ENCODE assay signal across 8 cellular contexts in genomic region chr11:65426839-65427690, GRCh38. TPM values are rescaled to one million over a fixed set of nuclear protein-coding genes. Genes with fewer than 3 reads are reported as not detected.
DNase-seq lines count a peak whose midpoint lies in the region; ATAC-seq and TF ChIP-seq lines count a peak whose summit lies in the region.

No MANE protein-coding gene starts in this region.

- H3K27me3 ChIP-seq in SJSA1 (replicated peaks) (no peaks in the 10 kb centered on the region; the same call in 1 of the 2 replicates), breast epithelium (no peaks in the 10 kb centered on the region), left lung (no peaks in the 10 kb centered on the region), stomach smooth muscle (ENCODE audit: control insufficient read depth in 1 of 2, insufficient read depth in 2 of 2, low read length in 2 of 2) (no peaks in the 10 kb centered on the region)

- H3K4me1 ChIP-seq in SJSA1 (replicated peaks) (peaks cover 97% of the 10 kb centered on the region), breast epithelium (peaks cover 0 to 4% of the 10 kb centered on the region in 2 donors), left lung (peaks cover 23 to 55% of the 10 kb centered on the region in 2 donors), stomach smooth muscle (ENCODE audit: control insufficient read depth, insufficient read depth, low read length) (peaks cover 43% of the 10 kb centered on the region)

- intact Hi-C loops in breast epithelium (cut with DNase I; ENCODE audit: low total_unique reads) = no loop called here
- intact Hi-C loops in left lung (cut with DNase I) = no loop called here

- no peak overlapping the region; the same call in 1 of the 2 replicates for H3K4me3 ChIP-seq in SJSA1
- peak overlapping the region; percentile 93 to 96 (median 95) for H3K4me3 ChIP-seq in breast epithelium
- peak overlapping the region; percentile 76 to 80 for H3K4me3 ChIP-seq in left lung
- peak overlapping the region; percentile 89 to 99 for H3K4me3 ChIP-seq in stomach smooth muscle (ENCODE audit: low read length in 2 of 2)

- peak overlapping the region; percentile 86 for H3K27ac ChIP-seq in SJSA1
- peak overlapping the region; percentile 100 for H3K27ac ChIP-seq in breast epithelium
- H3K27ac ChIP-seq in left lung = peak overlapping the region; percentile 99 to 100
- H3K27ac ChIP-seq in stomach smooth muscle (ENCODE audit: low read length) = peak overlapping the region; percentile 100

- TF ChIP-seq POLR2A in GM15510 (IDR thresholded peaks at IDR 0.05; ENCODE audit: borderline replicate concordance, extremely low read depth, insufficient read length) = peak; percentile 68
- TF ChIP-seq POLR2A in breast epithelium (IDR thresholded peaks at IDR 0.05) = no peak

- peak; percentile 72 to 73 for DNase-seq in SJSA1 (ENCODE audit: low read depth in 1 of 2, low spot score in 2 of 2)
- DNase-seq in breast epithelium (ENCODE audit: low spot score in 2 of 2) = peak; percentile 61 to 74
- peak in 1 of 2 donors; percentile 68 for DNase-seq in left lung
- DNase-seq in NCI-H1417 (lab: John Stamatoyannopoulos, UW) = no peak
- DNase-seq in amniotic stem cell (lab: John Stamatoyannopoulos, UW) = no peak

- H3K9ac ChIP-seq in stomach smooth muscle (ENCODE audit: low read length in 2 of 2) = peak overlapping the region; percentile 98 to 100

- H3K9me3 ChIP-seq in SJSA1 (replicated peaks) (no peaks in the 10 kb centered on the region; the same call in 1 of the 2 replicates), breast epithelium (no peaks in the 10 kb centered on the region), left lung (no peaks in the 10 kb centered on the region), stomach smooth muscle (ENCODE audit: control insufficient read depth in 2 of 2, low read length in 2 of 2) (no peaks in the 10 kb centered on the region)

- H3K36me3 ChIP-seq in SJSA1 = peaks cover 50% of the 10 kb centered on the region
- no peaks in the 10 kb centered on the region for H3K36me3 ChIP-seq in breast epithelium
- H3K36me3 ChIP-seq in left lung = peaks cover 0 to 46% of the 10 kb centered on the region in 2 donors
- peaks cover 10 to 25% of the 10 kb centered on the region in 2 donors for H3K36me3 ChIP-seq in stomach smooth muscle (ENCODE audit: control insufficient read depth in 2 of 2, insufficient read depth in 2 of 2, low read length in 2 of 2)

- TF ChIP-seq CTCF in breast epithelium (IDR thresholded peaks at IDR 0.05) (peak in 1 of 3 donors; percentile 7), left lung (IDR thresholded peaks at IDR 0.05) (no peak)

- peak; percentile 3 for ATAC-seq in left lung
- ATAC-seq in GM18873 (IDR thresholded peaks at IDR 0.05; ENCODE audit: low FRiP score, unreplicated experiment) = no peak

RNA-seq across cellular contexts. Expression of gene NEAT1, which starts 4.5 kb away (rescaled TPM):
- 6.9 and 12.1 TPM in 2 replicates for total RNA-seq in SJSA1 (2014; rRNA removed; shearing (Covaris generic))
- total RNA-seq in breast epithelium = 100 to 1,000 TPM; 323 to 391 (median 351) TPM
- 1,000 to 10,000 TPM; 1,146 to 1,441 TPM for total RNA-seq in left lung

RNA-seq across cellular contexts. Expression of gene FRMD8, which starts 40.6 kb away (rescaled TPM):
- 90.2 and 125 TPM in 2 replicates for total RNA-seq in SJSA1 (2014; rRNA removed; shearing (Covaris generic))
- total RNA-seq in breast epithelium = 10 to 100 TPM; 22.9 to 57.0 (median 49.0) TPM
- 10 to 100 TPM; 31.7 to 31.9 TPM for total RNA-seq in left lung

RNA-seq across cellular contexts. Expression of gene SLC25A45, which starts 44.6 kb away (rescaled TPM):
- 3.1 and 5.3 TPM in 2 replicates for total RNA-seq in SJSA1 (2014; rRNA removed; shearing (Covaris generic))
- total RNA-seq in breast epithelium (1 to 10 TPM; 5.4 to 9.1 (median 6.6) TPM), left lung (1 to 10 TPM; 8.4 to 9.8 TPM)

Comparison
In these comparisons a context has a peak if more than half of its experiments do, and no peak if none do; other contexts are left out.
1. DNase-seq: peak in SJSA1 (2 of 2) and breast epithelium (2 of 2); none in NCI-H1417 (0 of 3) and amniotic stem cell (single experiment).
2. RNA of gene NEAT1, which starts 4.5 kb away (total RNA-seq): 1,146 to 1,441 TPM in left lung and 323 to 391 TPM in breast epithelium; 6.9 to 12.1 TPM in SJSA1; every median in the first group is over 10 times any median in the second.
3. Peak in every context shown above with its lines, with median percentiles within 50 percentile points of each other: H3K27ac ChIP-seq.